Comparison of ENCODE assay signal across 8 cellular contexts in the genomic region with DNA sequence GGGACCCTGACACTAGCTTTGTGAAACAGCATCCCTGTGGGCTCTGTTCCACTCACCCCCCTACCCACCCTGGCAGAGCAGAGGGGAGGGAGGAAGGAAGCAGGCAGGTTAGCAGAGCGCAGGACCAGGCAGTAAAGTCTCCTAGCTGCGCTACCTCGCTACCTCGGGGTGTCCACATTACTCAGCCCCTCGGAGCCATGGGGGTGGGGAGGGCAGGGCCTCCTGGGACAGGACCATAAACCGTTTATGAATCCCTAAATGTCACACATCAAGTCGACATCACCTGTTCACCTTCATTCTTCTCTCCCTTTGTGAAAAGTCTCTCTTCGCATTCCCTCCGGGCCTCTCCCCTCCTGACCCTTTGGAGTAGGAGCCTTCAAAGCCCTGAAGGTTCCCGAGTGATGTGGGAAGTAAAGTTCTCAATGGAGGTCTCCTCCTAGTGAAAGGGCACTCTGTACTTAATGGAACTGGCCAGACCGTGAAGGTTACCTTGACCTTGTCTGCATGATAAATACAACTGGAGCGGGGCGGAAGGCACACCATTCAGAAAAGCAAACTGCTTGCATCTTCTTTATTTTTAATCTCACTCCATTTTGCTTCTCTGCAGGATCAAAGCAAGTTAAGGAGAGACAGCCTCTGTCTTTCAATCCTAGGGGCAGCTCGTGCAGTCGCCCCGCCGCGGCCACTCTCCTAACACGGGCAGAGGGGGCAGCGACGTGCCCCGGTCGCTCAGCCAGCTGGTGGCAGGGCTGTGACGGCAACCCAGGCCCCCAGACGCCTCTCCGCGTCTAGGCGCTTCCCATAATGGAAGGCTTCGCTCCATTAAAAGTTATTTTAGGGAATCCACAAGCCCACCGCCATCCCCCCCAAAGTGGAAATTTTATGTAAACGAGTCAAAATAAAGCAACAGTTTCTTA. TPM values are rescaled to one million over a fixed set of nuclear protein-coding genes. Genes with fewer than 3 reads are reported as not detected.
A peak's percentile ranks its signal among the peaks of the same experiment; 100 is the strongest.
DNase-seq lines count a peak whose midpoint lies in the region; ATAC-seq, FAIRE-seq and TF ChIP-seq lines count a peak whose summit lies in the region.

No MANE protein-coding gene starts in this region.

- DNase-seq in A549 (ENCODE audit: low read depth in 1 of 2, low spot score in 1 of 2) (no peak), IMR-90 (no peak), GM10248 (ENCODE audit: extremely low spot score) (no peak), HuH-7 (ENCODE audit: low spot score) (no peak), MM.1S (no peak)
- no peak for DNase-seq in effector memory CD4-positive, alpha-beta T cell

- TF ChIP-seq CTCF in A549 (IDR thresholded peaks at IDR 0.05) (no peak), IMR-90 (conservative IDR thresholded peaks at IDR 0.05; ENCODE audit: low read depth, low read length) (no peak), GM10248 (IDR thresholded peaks at IDR 0.05; ENCODE audit: control extremely low read depth, extremely low read depth, low read depth, missing control alignments) (no peak), MM.1S (IDR thresholded peaks at IDR 0.05; ENCODE audit: low read length) (no peak)

- peak overlapping the region; percentile 48; the same call in 2 of the 3 replicates for H2BK15ac ChIP-seq in IMR-90 (ENCODE audit: low read depth, low read length)

- peak overlapping the region; percentile 73 for H2AFZ ChIP-seq in IMR-90 (replicated peaks; ENCODE audit: low read length, poor library complexity)
- no peak overlapping the region for H2AFZ ChIP-seq in MM.1S (ENCODE audit: low read length)

- no TSS peak for BruUV-seq in IMR-90 (replicated peaks; lab: Mats Ljungman, UMichigan)

- ATAC-seq in A549 (peak in 1 of 2 experiments; percentile 39; a peak in 2 of 6 replicates), IMR-90 (ENCODE audit: low read depth) (no peak)

- H3K9me1 ChIP-seq in IMR-90 (ENCODE audit: insufficient read depth, low read length) = peaks cover 6% of the 10 kb centered on the region; the same call in 1 of the 2 replicates

- peak overlapping the region; percentile 78; the same call in 1 of the 2 replicates for H4K91ac ChIP-seq in IMR-90 (ENCODE audit: insufficient read depth, low read depth, low read length)

- CTCF ChIA-PET in A549 (lab: Yijun Ruan, JAX) = no interaction called here
- CTCF ChIA-PET in IMR-90 (lab: Yijun Ruan, JAX) = interaction anchor here (0.6 kb wide), 1 partner anchor 19 kb away, joined by 3 read pairs; no protein-coding TSS in a partner anchor
- CTCF ChIA-PET in GM10248 (lab: Yijun Ruan, JAX) = interaction anchor here (1.8 kb wide), 1 partner anchor 21 kb away, joined by 5 read pairs; no protein-coding TSS in a partner anchor

- H2AK5ac ChIP-seq in IMR-90 (ENCODE audit: low read depth, low read length) = peak overlapping the region; percentile 83

- H3K4me3 ChIP-seq in A549 (peak overlapping the region; percentile 71), IMR-90 (ENCODE audit: insufficient read depth, low read depth, low read length) (peak overlapping the region; percentile 76; the same call in 1 of the 2 replicates), duodenal mucosa (ENCODE audit: low read depth in 1 of 2, low read length in 2 of 2) (peak overlapping the region; percentile 72 to 73), mucosa of rectum (ENCODE audit: low read length in 2 of 2) (peak overlapping the region; percentile 68 to 69), MM.1S (ENCODE audit: low read length) (no peak overlapping the region)
- H3K4me3 ChIP-seq in effector memory CD4-positive, alpha-beta T cell (ENCODE audit: insufficient read depth, low read depth, low read length, poor library complexity, severe bottlenecking) = no peak overlapping the region

- H3K27me3 ChIP-seq in IMR-90 (ENCODE audit: control insufficient read depth, insufficient read depth, low read length) = no peaks in the 10 kb centered on the region; the same call in 1 of the 2 replicates
- H3K27me3 ChIP-seq in duodenal mucosa (ENCODE audit: control insufficient read depth in 1 of 2, insufficient read depth in 2 of 2, low read length in 2 of 2) = no peaks in the 10 kb centered on the region
- no peaks in the 10 kb centered on the region for H3K27me3 ChIP-seq in mucosa of rectum (ENCODE audit: control insufficient read depth in 2 of 2, insufficient read depth in 2 of 2, low read length in 2 of 2)
- H3K27me3 ChIP-seq in MM.1S (replicated peaks; ENCODE audit: insufficient read depth, low read length) = no peaks in the 10 kb centered on the region
- peaks cover 5% of the 10 kb centered on the region for H3K27me3 ChIP-seq in effector memory CD4-positive, alpha-beta T cell (replicated peaks; ENCODE audit: control insufficient read depth, insufficient read depth, low read length, poor library complexity, severe bottlenecking)

- intact Hi-C loops in IMR-90 (cut with micrococcal nuclease) = no loop called here

- peak overlapping the region; percentile 90 for H3K4ac ChIP-seq in IMR-90 (ENCODE audit: low read depth, low read length)

- H4K20me1 ChIP-seq in IMR-90 (ENCODE audit: insufficient read depth, low read length) (no peaks in the 10 kb centered on the region), MM.1S (ENCODE audit: insufficient read depth, low read length) (no peaks in the 10 kb centered on the region)

- H3K56ac ChIP-seq in IMR-90 (ENCODE audit: extremely low read depth, insufficient read depth, low read length) = no peak overlapping the region

- TF ChIP-seq POLR2A in A549 (IDR thresholded peaks at IDR 0.05; ENCODE audit: low read length) (no peak), IMR-90 (IDR thresholded peaks at IDR 0.05; ENCODE audit: low read depth, low read length) (no peak)

- peak overlapping the region; percentile 90 to 92 for H4K8ac ChIP-seq in IMR-90 (ENCODE audit: low read depth in 2 of 2, low read length in 2 of 2)

- peak overlapping the region; percentile 96 to 99 for H3K27ac ChIP-seq in A549
- no peak overlapping the region for H3K27ac ChIP-seq in IMR-90 (ENCODE audit: insufficient read depth, low read length)
- H3K27ac ChIP-seq in duodenal mucosa (ENCODE audit: low read depth, low read length) = no peak overlapping the region
- H3K27ac ChIP-seq in mucosa of rectum (ENCODE audit: low read depth in 2 of 2, low read length in 2 of 2) = peak overlapping the region; percentile 57 to 75
- H3K27ac ChIP-seq in MM.1S (ENCODE audit: low read length) = no peak overlapping the region
- no peak overlapping the region for H3K27ac ChIP-seq in effector memory CD4-positive, alpha-beta T cell (ENCODE audit: insufficient read depth, low read length, poor library complexity, severe bottlenecking)

- H2AK9ac ChIP-seq in IMR-90 (replicated peaks; ENCODE audit: low read depth, low read length, poor library complexity) = peak overlapping the region; percentile 60

- H3K36me3 ChIP-seq in IMR-90 (ENCODE audit: control insufficient read depth, insufficient read depth, low read length) = no peaks in the 10 kb centered on the region
- H3K36me3 ChIP-seq in duodenal mucosa (ENCODE audit: control insufficient read depth in 1 of 2, insufficient read depth in 2 of 2, low read length in 2 of 2) = no peaks in the 10 kb centered on the region
- no peaks in the 10 kb centered on the region for H3K36me3 ChIP-seq in mucosa of rectum (ENCODE audit: control insufficient read depth in 2 of 2, insufficient read depth in 2 of 2, low read length in 2 of 2)
- no peaks in the 10 kb centered on the region for H3K36me3 ChIP-seq in MM.1S (replicated peaks; ENCODE audit: insufficient read depth, low read length)
- no peaks in the 10 kb centered on the region for H3K36me3 ChIP-seq in effector memory CD4-positive, alpha-beta T cell (ENCODE audit: control insufficient read depth, insufficient read depth, low read length)

- WGBS in A549 (ENCODE audit: missing lambda C conversion rate) = 81% methylated on average over 28 of the region's 31 CpGs
- 52% methylated on average over 5 of the region's 31 CpGs; no CpG with 5 or more reads in 1 of the 2 experiments for WGBS in IMR-90 (ENCODE audit: extremely low coverage in 2 of 2, insufficient read length in 1 of 2), 2 experiments

- dilution Hi-C loops in IMR-90 (cut with HindIII; ENCODE audit: low sequenced_read_pairs, unreplicated experiment) = no loop called here

- TF ChIP-seq RAD21 in A549 (conservative IDR thresholded peaks at IDR 0.05 in 1 of 2, IDR thresholded peaks at IDR 0.05 in 1 of 2) (no peak), IMR-90 (IDR thresholded peaks at IDR 0.05; ENCODE audit: low read length) (no peak)

- POLR2A ChIA-PET in A549 (lab: Yijun Ruan, JAX) (interaction anchor here (1.3 kb wide), 2 partner anchors 22 to 23 kb away, joined by 7 to 10 read pairs; no protein-coding TSS in a partner anchor), IMR-90 (lab: Charles Lee; ENCODE audit: unreplicated experiment) (interaction anchor here (0.5 to 0.6 kb wide), 2 partner anchors 9 to 192 kb away, joined by 3 to 9 read pairs; no protein-coding TSS in a partner anchor), GM10248 (lab: Yijun Ruan, JAX) (no interaction called here)

- peaks cover 13% of the 10 kb centered on the region for H3F3A ChIP-seq in MM.1S (ENCODE audit: insufficient read depth, low read length)

- H2BK120ac ChIP-seq in IMR-90 (ENCODE audit: low read depth, low read length) = peak overlapping the region; percentile 78

- H3K9me2 ChIP-seq in MM.1S (replicated peaks; ENCODE audit: insufficient read depth, low read length) = no peaks in the 10 kb centered on the region

- TF ChIP-seq EP300 in A549 (IDR thresholded peaks at IDR 0.05) = no peak

- peaks cover 0 to 10% of the 10 kb centered on the region in 2 experiments; a peak in 2 of 4 replicates for H3K79me1 ChIP-seq in IMR-90 (ENCODE audit: low read depth in 1 of 2, low read length in 2 of 2)

- H3K4me2 ChIP-seq in A549 (peak overlapping the region; percentile 94), IMR-90 (ENCODE audit: low read depth, low read length) (peak overlapping the region; percentile 55), MM.1S (ENCODE audit: low read depth, low read length) (no peak overlapping the region)

- H3K79me2 ChIP-seq in MM.1S (ENCODE audit: low read length) = no peaks in the 10 kb centered on the region

- no peaks in the 10 kb centered on the region for H3K9me3 ChIP-seq in A549
- H3K9me3 ChIP-seq in IMR-90 (ENCODE audit: control insufficient read depth, insufficient read depth, low read length) = no peaks in the 10 kb centered on the region
- H3K9me3 ChIP-seq in duodenal mucosa (ENCODE audit: control insufficient read depth in 1 of 2, low read length in 2 of 2) = no peaks in the 10 kb centered on the region
- H3K9me3 ChIP-seq in mucosa of rectum (ENCODE audit: control insufficient read depth in 2 of 2, low read length in 2 of 2) = no peaks in the 10 kb centered on the region
- no peaks in the 10 kb centered on the region for H3K9me3 ChIP-seq in MM.1S (replicated peaks; ENCODE audit: insufficient read depth, low read length)
- no peaks in the 10 kb centered on the region for H3K9me3 ChIP-seq in effector memory CD4-positive, alpha-beta T cell (ENCODE audit: control insufficient read depth, low read length)

- peak overlapping the region; percentile 95 for H3K23ac ChIP-seq in IMR-90 (ENCODE audit: low read depth, low read length)

- H3K4me1 ChIP-seq in A549 (peaks cover 15% of the 10 kb centered on the region), IMR-90 (ENCODE audit: control insufficient read depth, insufficient read depth, low read length) (peaks cover 10% of the 10 kb centered on the region), duodenal mucosa (ENCODE audit: control insufficient read depth in 1 of 2, insufficient read depth in 2 of 2, low read length in 2 of 2) (peaks cover 18 to 23% of the 10 kb centered on the region in 2 donors), mucosa of rectum (ENCODE audit: control insufficient read depth in 2 of 2, insufficient read depth in 2 of 2, low read length in 2 of 2) (peaks cover 7 to 28% of the 10 kb centered on the region in 2 donors), MM.1S (ENCODE audit: low read length) (no peaks in the 10 kb centered on the region)
- peaks cover 12% of the 10 kb centered on the region for H3K4me1 ChIP-seq in effector memory CD4-positive, alpha-beta T cell (ENCODE audit: control insufficient read depth, insufficient read depth, low read length, poor library complexity, severe bottlenecking)

- H2BK5ac ChIP-seq in IMR-90 (ENCODE audit: low read depth, low read length, poor library complexity, severe bottlenecking) = no peak overlapping the region

- peak overlapping the region; percentile 63 for H3K14ac ChIP-seq in IMR-90 (replicated peaks; ENCODE audit: low read depth, low read length)

- in situ Hi-C loops in IMR-90 (cut with MboI; ENCODE audit: low sequenced_read_pairs) = no loop called here

- H3K9ac ChIP-seq in IMR-90 (ENCODE audit: low read depth, low read length) (peak overlapping the region; percentile 76), duodenal mucosa (ENCODE audit: low read depth in 1 of 2, low read length in 2 of 2) (peak overlapping the region; percentile 57 to 66), mucosa of rectum (ENCODE audit: low read depth in 1 of 2, low read length in 2 of 2) (peak overlapping the region in 1 of 2 donors; percentile 65), MM.1S (ENCODE audit: low read length) (no peak overlapping the region)

- peak overlapping the region; percentile 66 for H2BK20ac ChIP-seq in IMR-90 (ENCODE audit: low read depth, low read length)

- peak overlapping the region; percentile 84 for H4K5ac ChIP-seq in IMR-90 (ENCODE audit: low read depth, low read length)

- H3K18ac ChIP-seq in IMR-90 (ENCODE audit: low read depth, low read length) = peak overlapping the region; percentile 64

- FAIRE-seq in A549 (lab: Jason Lieb, UNC) = no peak

RNA-seq across cellular contexts. Expression of a gene that starts 23.8 kb away (rescaled TPM):
- 18.9 and 19.9 TPM in 2 replicates for polyA plus RNA-seq in A549 (2011; rRNA removed)
- polyA plus RNA-seq in A549 (2012; cell fraction: cytosol; rRNA removed) = 38.2 and 48.5 TPM in 2 replicates
- 76.0 and 84.4 TPM in 2 replicates for polyA plus RNA-seq in A549 (2012; cell fraction: nucleus; rRNA removed)
- 26.9 to 29.1 TPM (median 29.0 TPM) in 3 replicates for polyA plus RNA-seq in A549 (2017; fragmentation: RNase III; extraction: RNeasy Plus Mini Kit Qiagen cat#74134 plus additional on column Dnase treatment)
- polyA minus RNA-seq in A549 (2011; rRNA and poly(A)+ RNA removed) = 51.4 and 52.2 TPM in 2 replicates
- 13.3 and 15.8 TPM in 2 replicates for total RNA-seq in IMR-90 (2012; rRNA removed)
- 17.6 and 17.9 TPM in 2 replicates for polyA plus RNA-seq in IMR-90 (2012; rRNA removed)
- 8.3 and 14.6 TPM in 2 replicates for polyA plus RNA-seq in IMR-90 (2012; cell fraction: cytosol; rRNA removed)
- 22.6 and 22.9 TPM in 2 replicates for polyA plus RNA-seq in IMR-90 (2012; cell fraction: nucleus; rRNA removed; ENCODE audit: low replicate concordance)

Comparison
In these comparisons a context has a peak if more than half of its experiments do, and no peak if none do; other contexts are left out.
1. H3K27ac ChIP-seq: peak in A549 (2 of 2) and mucosa of rectum (2 of 2); none in IMR-90 (single experiment), duodenal mucosa (single experiment), MM.1S (single experiment) and effector memory CD4-positive, alpha-beta T cell (single experiment).
2. H3K4me3 ChIP-seq: peak in A549 (single experiment), IMR-90 (single experiment), duodenal mucosa (2 of 2) and mucosa of rectum (2 of 2); none in MM.1S (single experiment) and effector memory CD4-positive, alpha-beta T cell (single experiment).